8 cellular contexts compared by ENCODE assay signal in the genomic region with DNA sequence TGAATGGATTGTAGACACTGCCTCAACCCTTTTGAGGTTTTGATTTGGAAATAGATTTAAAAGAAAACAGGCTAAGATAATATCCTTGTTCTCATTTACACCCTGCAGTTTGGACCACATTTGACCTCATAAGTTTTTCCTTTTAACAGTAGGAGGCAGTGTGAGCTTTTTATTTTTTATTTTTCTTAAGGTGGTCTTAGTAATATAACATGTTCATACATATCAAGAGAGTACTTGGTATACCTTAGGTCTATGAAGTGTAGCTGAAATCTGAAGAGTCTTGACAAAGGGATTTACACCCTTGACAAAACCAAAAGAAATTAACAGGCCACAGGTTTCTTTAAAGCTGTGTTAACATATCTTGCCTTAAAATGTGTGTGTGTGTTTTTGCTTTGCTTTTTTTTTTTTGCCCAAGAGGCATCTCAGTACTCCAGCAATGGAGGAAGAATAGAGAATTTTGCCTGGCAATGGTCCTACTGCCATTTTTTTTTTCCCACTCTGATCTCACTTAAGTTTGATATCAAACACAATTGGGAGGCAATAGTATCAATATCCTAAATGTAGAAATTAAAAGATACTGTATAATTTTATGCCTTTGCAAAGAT. TPM values are rescaled to one million over a fixed set of nuclear protein-coding genes. Genes with fewer than 3 reads are reported as not detected.
A peak's percentile ranks its signal among the peaks of the same experiment; 100 is the strongest.
DNase-seq lines count a peak whose midpoint lies in the region; TF ChIP-seq lines count a peak whose summit lies in the region.
"Had no signal": no experiment of that assay in that cellular context is flagged by ENCODE, and none has a peak within 500 bp of the region (broad histone marks: within the 10 kb centered on the region; RNA-seq: fewer than 3 reads in every experiment).

No MANE protein-coding gene starts in this region.

- H3K27ac ChIP-seq in OCI-LY1 (ENCODE audit: low read depth, low read length, poor library complexity, severe bottlenecking) (no peak overlapping the region), endodermal cell (ENCODE audit: low read depth, low read length) (no peak overlapping the region)

- peak; percentile 31 for TF ChIP-seq CTCF in GM13977 (IDR thresholded peaks at IDR 0.05; ENCODE audit: extremely low read depth, insufficient read depth, missing control alignments)
- peak; percentile 61; the same call in 1 of the 2 replicates for TF ChIP-seq CTCF in OCI-LY1 (IDR thresholded peaks at IDR 0.05; ENCODE audit: low read length)
- peak; percentile 65 for TF ChIP-seq CTCF in endodermal cell (conservative IDR thresholded peaks at IDR 0.05)

- in situ Hi-C loops in GM13977 (cut with MboI; ENCODE audit: low pct_unique_long_range_greater_than_20kb, low sequenced_read_pairs, unreplicated experiment) = no loop called here

- no peaks in the 10 kb centered on the region for H3F3A ChIP-seq in OCI-LY1 (ENCODE audit: insufficient read depth, low read length)

- H3K9ac ChIP-seq in OCI-LY1 (ENCODE audit: low read length) = no peak overlapping the region
- peak overlapping the region; percentile 21 for H3K9ac ChIP-seq in endodermal cell (ENCODE audit: extremely low read depth, low read length, poor library complexity, severe bottlenecking)

- no peaks in the 10 kb centered on the region for H3K27me3 Mint-ChIP-seq in endodermal cell (ENCODE audit: insufficient read depth)

- DNase-seq in GM13977 (ENCODE audit: low spot score) = no peak
- no peak for DNase-seq in endodermal cell
- peak; percentile 9 for DNase-seq in retina
- DNase-seq in mucosa of gallbladder (ENCODE audit: low spot score) = no peak
- DNase-seq in activated effector memory CD4-positive, alpha-beta T cell treated with anti-CD3 and anti-CD28 coated beads, Interleukin-2, amount 50 U/mL, for 16 hours = no peak
- no peak for DNase-seq in AG20443 (ENCODE audit: low spot score)
- DNase-seq: occipital lobe had no signal

- no peak overlapping the region for H3K27ac Mint-ChIP-seq in endodermal cell

- H3K4me1 Mint-ChIP-seq in endodermal cell = peaks cover 25% of the 10 kb centered on the region

- no peaks in the 10 kb centered on the region for H3K36me3 ChIP-seq in OCI-LY1 (ENCODE audit: insufficient read depth, low read length)
- H3K36me3 ChIP-seq in endodermal cell (ENCODE audit: control insufficient read depth, insufficient read depth, low read length) = peaks cover 26% of the 10 kb centered on the region

- H3K36me3 Mint-ChIP-seq in endodermal cell (ENCODE audit: low read depth) = peaks cover 26% of the 10 kb centered on the region

- peak overlapping the region; percentile 99 for H3K4me3 Mint-ChIP-seq in endodermal cell

- H3K9me3 ChIP-seq in OCI-LY1 (ENCODE audit: low read length) (no peaks in the 10 kb centered on the region), endodermal cell (ENCODE audit: control insufficient read depth, low read length) (no peaks in the 10 kb centered on the region)

- no peaks in the 10 kb centered on the region for H3K9me2 ChIP-seq in OCI-LY1 (ENCODE audit: low read depth, low read length)

- no peaks in the 10 kb centered on the region for H3K9me3 Mint-ChIP-seq in endodermal cell

- peaks cover 10% of the 10 kb centered on the region for H3K79me2 ChIP-seq in OCI-LY1 (ENCODE audit: insufficient read depth, low read length)

- H3K27me3 ChIP-seq in OCI-LY1 (ENCODE audit: insufficient read depth, low read length) (no peaks in the 10 kb centered on the region), endodermal cell (ENCODE audit: control insufficient read depth, insufficient read depth, low read length, poor library complexity, severe bottlenecking) (no peaks in the 10 kb centered on the region)

- no peaks in the 10 kb centered on the region for H4K20me1 ChIP-seq in OCI-LY1 (ENCODE audit: insufficient read depth, low read length)

- H2AFZ ChIP-seq in OCI-LY1 (ENCODE audit: low read length) = no peak overlapping the region

- peak overlapping the region; percentile 97 for H3K4me2 ChIP-seq in OCI-LY1 (ENCODE audit: low read length)

- H3K4me3 ChIP-seq in OCI-LY1 (ENCODE audit: low read depth, low read length, poor library complexity, severe bottlenecking) (peak overlapping the region; percentile 84), endodermal cell (ENCODE audit: low read length) (peak overlapping the region; percentile 95)

- H3K4me1 ChIP-seq in OCI-LY1 (ENCODE audit: insufficient read depth, low read length, severe bottlenecking) (peaks cover 44% of the 10 kb centered on the region), endodermal cell (ENCODE audit: control insufficient read depth, insufficient read depth, low read length) (no peaks in the 10 kb centered on the region)

RNA-seq across cellular contexts. Expression of gene RAP2B, which starts 3.3 kb away (rescaled TPM):
- total RNA-seq in endodermal cell = 10 to 100 TPM; 24.7 to 27.3 TPM
- polyA plus RNA-seq in endodermal cell (2013, experiment 1 of 2) = 12.1 TPM
- polyA plus RNA-seq in endodermal cell (2013, experiment 2 of 2) = 12.1 TPM
- total RNA-seq in mucosa of gallbladder = 14.5 TPM
